9 cellular contexts compared by ENCODE assay signal in the genomic region with DNA sequence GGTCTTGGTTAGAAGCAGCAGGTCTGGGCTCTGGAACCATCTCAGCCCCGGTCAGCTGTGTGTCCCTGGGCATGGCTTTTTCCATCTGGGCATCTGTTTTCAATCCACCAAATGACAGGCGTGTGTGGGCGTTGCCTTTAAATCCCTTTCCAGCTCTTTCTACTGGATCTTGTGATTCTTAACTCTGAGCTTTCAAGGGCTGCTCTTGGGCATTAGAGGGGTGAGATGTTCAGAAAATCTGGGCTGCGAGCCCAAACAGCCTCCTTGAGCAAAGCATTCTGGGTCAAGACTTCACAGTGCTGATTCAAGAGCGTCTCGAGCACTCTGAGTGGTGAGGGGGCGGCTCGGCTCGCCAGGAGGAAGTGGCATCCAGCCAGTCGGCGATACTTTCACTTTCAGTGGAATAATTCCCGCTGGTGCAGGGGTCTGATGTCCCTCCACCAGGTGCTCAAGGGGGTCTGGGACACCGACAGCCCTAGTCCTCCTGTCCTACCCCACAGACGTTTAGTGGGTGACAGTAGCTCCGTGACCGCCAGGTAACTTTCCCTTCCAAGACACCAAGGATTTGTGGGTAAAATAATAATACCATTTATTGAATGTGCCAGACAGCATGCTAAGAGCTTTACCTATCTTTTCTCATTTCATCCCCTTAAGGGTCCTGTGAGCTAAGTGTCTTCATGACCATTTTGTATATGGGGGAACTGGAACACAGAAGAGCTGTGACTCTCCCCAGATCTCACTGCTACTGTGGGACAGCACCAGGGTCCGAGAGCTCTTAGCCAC.
DNase-seq lines count a peak whose midpoint lies in the region; ATAC-seq and TF ChIP-seq lines count a peak whose summit lies in the region.
"Had no signal": no experiment of that assay in that cellular context is flagged by ENCODE, and none has a peak within 500 bp of the region (broad histone marks: within the 10 kb centered on the region; RNA-seq: fewer than 3 reads in every experiment).

No MANE protein-coding gene starts in this region.

- H3K9me2 ChIP-seq in PC-9 (ENCODE audit: insufficient read depth), result no peaks in the 10 kb centered on the region

- H3K27me3 ChIP-seq in PC-9 (ENCODE audit: insufficient read depth, low read depth), result 0 out of 2 replicates have a peak, but pooled peaks cover 3% of the 10 kb centered on the region
- no peaks in the 10 kb centered on the region for H3K27me3 ChIP-seq in parathyroid adenoma (ENCODE audit: control insufficient read depth, insufficient read depth, low read length)
- H3K27me3 ChIP-seq in thyroid gland, result no peaks in the 10 kb centered on the region

- no peaks in the 10 kb centered on the region for H3K9me3 ChIP-seq in PC-9 (ENCODE audit: insufficient read depth, low read depth)
- no peaks in the 10 kb centered on the region for H3K9me3 ChIP-seq in parathyroid adenoma (ENCODE audit: control insufficient read depth, low read length)
- H3K9me3 ChIP-seq in thyroid gland, result no peaks in the 10 kb centered on the region
- H3K9me3 ChIP-seq: HAP-1 had no signal

- no TSS peak for BruUV-seq in PC-9 (replicated peaks; lab: Mats Ljungman, UMichigan)

- DNase-seq in AG08396 (ENCODE audit: low spot score) (peak; percentile 87), PC-9 (peak in 1 of 2 experiments; percentile 56), foreskin fibroblast (peak; percentile 96 to 98), thyroid gland (peak; percentile 99)
- DNase-seq in activated effector memory CD4-positive, alpha-beta T cell treated with Interleukin-2 at 50 U/mL for 16 hours, result peak; percentile 63

- peak overlapping the region; percentile 61 for H3K4me2 ChIP-seq in PC-9
- peak overlapping the region; percentile 27 for H3K4me2 ChIP-seq in parathyroid adenoma (ENCODE audit: low read length)

- no peaks in the 10 kb centered on the region for H3K4me1 ChIP-seq in PC-9 (replicated peaks; ENCODE audit: insufficient read depth)
- no peaks in the 10 kb centered on the region for H3K4me1 ChIP-seq in parathyroid adenoma
- H3K4me1 ChIP-seq in thyroid gland, result peaks cover 31 to 36% of the 10 kb centered on the region in 2 donors

- CTCF ChIA-PET in PC-9 (lab: Charles Lee), result interaction anchor here (0.5 kb wide), 1 partner anchor 715 kb away, joined by 5 read pairs; no protein-coding TSS in a partner anchor

- TF ChIP-seq CTCF in PC-9 (conservative IDR thresholded peaks at IDR 0.05), result no peak
- TF ChIP-seq CTCF in foreskin fibroblast (IDR thresholded peaks at IDR 0.05; ENCODE audit: low read depth, low read length), result no peak
- TF ChIP-seq CTCF in parathyroid adenoma (IDR thresholded peaks at IDR 0.05), result no peak
- TF ChIP-seq CTCF in thyroid gland (IDR thresholded peaks at IDR 0.05), result peak in 2 of 6 experiments; percentile 11 to 18

- POLR2A ChIA-PET in PC-9 (lab: Charles Lee; ENCODE audit: unreplicated experiment), result interaction anchor here (0.6 to 0.8 kb wide), 3 partner anchors 300 to 1250 kb away, joined by 4 to 6 read pairs (median 4); no protein-coding TSS in a partner anchor

- intact Hi-C loops in PC-9 (cut with micrococcal nuclease; ENCODE audit: unreplicated experiment), result no loop called here
- intact Hi-C loops in thyroid gland (cut with DNase I), result no loop called here

- peak in 1 of 2 donors; percentile 67 for TF ChIP-seq POLR2A in thyroid gland (IDR thresholded peaks at IDR 0.05)

- H4K20me1 ChIP-seq in PC-9 (ENCODE audit: insufficient read depth), result no peaks in the 10 kb centered on the region

- WGBS in thyroid gland, 2 donors, result 6 to 11% methylated on average over 10 to 15 of the region's 17 CpGs

- H3K9ac ChIP-seq in parathyroid adenoma, result no peak overlapping the region

- H2AFZ ChIP-seq in PC-9, result peak overlapping the region; percentile 67
- no peak overlapping the region for H2AFZ ChIP-seq in parathyroid adenoma

- peak; percentile 39 for ATAC-seq in GM19035 (IDR thresholded peaks at IDR 0.05; ENCODE audit: unreplicated experiment)
- peak; percentile 56 for ATAC-seq in HG03432 (IDR thresholded peaks at IDR 0.05; ENCODE audit: unreplicated experiment)

- H3K79me2 ChIP-seq in PC-9 (ENCODE audit: low read depth) (no peaks in the 10 kb centered on the region), parathyroid adenoma (no peaks in the 10 kb centered on the region)

- H3K4me3 ChIP-seq in PC-9 (peak overlapping the region; percentile 42; the same call in 1 of the 2 replicates), foreskin fibroblast (ENCODE audit: low read depth in 1 of 2, low read length in 2 of 2) (peak overlapping the region; percentile 36 to 51), parathyroid adenoma (ENCODE audit: low read depth, low read length) (no peak overlapping the region), thyroid gland (replicated peaks in 1 of 3) (peak overlapping the region; percentile 27 to 45 (median 30))
- H3K4me3 ChIP-seq: HAP-1 had no signal

- H3K36me3 ChIP-seq in PC-9 (ENCODE audit: low read depth) (no peaks in the 10 kb centered on the region), parathyroid adenoma (ENCODE audit: control insufficient read depth, insufficient read depth, low read length) (no peaks in the 10 kb centered on the region), thyroid gland (no peaks in the 10 kb centered on the region)

- no peaks in the 10 kb centered on the region for H3F3A ChIP-seq in PC-9 (ENCODE audit: insufficient read depth, low read depth)

- H3K27ac ChIP-seq in PC-9 (no peak overlapping the region), parathyroid adenoma (no peak overlapping the region), thyroid gland (peak overlapping the region; percentile 90 to 99 (median 91))

Comparison
In these comparisons a context has a peak if more than half of its experiments do, and no peak if none do; other contexts are left out.
1. H3K27ac ChIP-seq: peak in thyroid gland (3 of 3); none in PC-9 (single experiment) and parathyroid adenoma (single experiment).